ENCODE assay signal across 10 cellular contexts in genomic region chr2:173752152-173752551, GRCh38.
A peak's percentile ranks its signal among the peaks of the same experiment; 100 is the strongest.
DNase-seq lines count a peak whose midpoint lies in the region; ATAC-seq, FAIRE-seq and TF ChIP-seq lines count a peak whose summit lies in the region.
"Had no signal": no experiment of that assay in that cellular context is flagged by ENCODE, and none has a peak within 500 bp of the region (broad histone marks: within the 10 kb centered on the region; RNA-seq: fewer than 3 reads in every experiment).

No MANE protein-coding gene starts in this region.

- H3F3A ChIP-seq in OCI-LY1 (ENCODE audit: insufficient read depth, low read length): no peaks in the 10 kb centered on the region

- H3K4me2 ChIP-seq in A549 (no peak overlapping the region), OCI-LY1 (ENCODE audit: low read length) (no peak overlapping the region)

- CTCF ChIA-PET in A549 (lab: Yijun Ruan, JAX): interaction anchor here (1.5 to 1.6 kb wide), 2 partner anchors 14 to 179 kb away, joined by 3 to 4 read pairs; no protein-coding TSS in a partner anchor

- peak; percentile 49 to 51 for TF ChIP-seq RAD21 in A549 (conservative IDR thresholded peaks at IDR 0.05 in 1 of 2, IDR thresholded peaks at IDR 0.05 in 1 of 2)

- H4K20me1 ChIP-seq in OCI-LY1 (ENCODE audit: insufficient read depth, low read length): no peaks in the 10 kb centered on the region

- H2AFZ ChIP-seq in OCI-LY1 (ENCODE audit: low read length): no peak overlapping the region

- H3K9me3 ChIP-seq in A549 (no peaks in the 10 kb centered on the region), OCI-LY1 (ENCODE audit: low read length) (no peaks in the 10 kb centered on the region)
- H3K9me3 ChIP-seq: colonic mucosa had no signal

- DNase-seq in A549 (ENCODE audit: low read depth in 1 of 2, low spot score in 1 of 2) (peak in 1 of 2 experiments; percentile 34), GM06990 (ENCODE audit: extremely low read depth, insufficient read length) (no peak), epithelial cell of proximal tubule (ENCODE audit: low read depth) (no peak), H4 (ENCODE audit: low spot score) (no peak), GM19239 (ENCODE audit: insufficient read length, low spot score) (no peak)
- DNase-seq: colonic mucosa, posterior cingulate gyrus had no signal

- H3K36me3 ChIP-seq in GM06990 (ENCODE audit: control insufficient read depth, insufficient read depth, low read length) (no peaks in the 10 kb centered on the region), OCI-LY1 (ENCODE audit: insufficient read depth, low read length) (no peaks in the 10 kb centered on the region)
- H3K36me3 ChIP-seq: colonic mucosa had no signal

- no peak for FAIRE-seq in A549 (lab: Jason Lieb, UNC)
- no peak for FAIRE-seq in GM19239 (lab: Jason Lieb, UNC)

- peaks cover 7% of the 10 kb centered on the region; the same call in 1 of the 3 replicates for H3K4me1 ChIP-seq in A549
- H3K4me1 ChIP-seq in OCI-LY1 (ENCODE audit: insufficient read depth, low read length, severe bottlenecking): no peaks in the 10 kb centered on the region
- H3K4me1 ChIP-seq: colonic mucosa had no signal

- TF ChIP-seq CTCF in A549 (IDR thresholded peaks at IDR 0.05) (peak; percentile 41; the same call in 2 of the 3 replicates), GM06990 (IDR thresholded peaks at IDR 0.05; ENCODE audit: insufficient read depth, low read length, poor library complexity, severe bottlenecking) (peak; percentile 45), OCI-LY1 (IDR thresholded peaks at IDR 0.05; ENCODE audit: low read length) (peak; percentile 35; the same call in 1 of the 2 replicates), epithelial cell of proximal tubule (conservative IDR thresholded peaks at IDR 0.05; ENCODE audit: low read depth, low read length) (peak; percentile 66)

- no peak for TF ChIP-seq POLR2A in A549 (IDR thresholded peaks at IDR 0.05; ENCODE audit: low read length)

- H3K79me2 ChIP-seq in OCI-LY1 (ENCODE audit: insufficient read depth, low read length): no peaks in the 10 kb centered on the region

- H3K27ac ChIP-seq in A549: no peak overlapping the region
- no peak overlapping the region for H3K27ac ChIP-seq in OCI-LY1 (ENCODE audit: low read depth, low read length, poor library complexity, severe bottlenecking)
- H3K27ac ChIP-seq: colonic mucosa had no signal

- H3K27me3 ChIP-seq in GM06990 (replicated peaks; ENCODE audit: control insufficient read depth, insufficient read depth, low read length) (0 out of 2 replicates have a peak, but pooled peaks cover 2% of the 10 kb centered on the region), OCI-LY1 (ENCODE audit: insufficient read depth, low read length) (no peaks in the 10 kb centered on the region)
- H3K27me3 ChIP-seq: colonic mucosa had no signal

- H3K9me2 ChIP-seq in OCI-LY1 (ENCODE audit: low read depth, low read length): no peaks in the 10 kb centered on the region

- no peak for TF ChIP-seq EP300 in A549 (IDR thresholded peaks at IDR 0.05)

- H3K4me3 ChIP-seq in A549: no peak overlapping the region
- no peak overlapping the region for H3K4me3 ChIP-seq in GM06990 (replicated peaks; ENCODE audit: low read depth, low read length)
- no peak overlapping the region for H3K4me3 ChIP-seq in OCI-LY1 (ENCODE audit: low read depth, low read length, poor library complexity, severe bottlenecking)
- H3K4me3 ChIP-seq in epithelial cell of proximal tubule (ENCODE audit: low read depth, low read length): no peak overlapping the region
- H3K4me3 ChIP-seq: colonic mucosa had no signal

- POLR2A ChIA-PET in A549 (lab: Yijun Ruan, JAX): no interaction called here

- no peak overlapping the region for H3K9ac ChIP-seq in OCI-LY1 (ENCODE audit: low read length)

- ATAC-seq in A549 (peak; percentile 51 to 75; a peak in 3 of 6 replicates), HG02763 (IDR thresholded peaks at IDR 0.05; ENCODE audit: unreplicated experiment) (no peak), HG03378 (IDR thresholded peaks at IDR 0.05; ENCODE audit: unreplicated experiment) (no peak)

- 45% methylated on average over 1 of the region's 1 CpG for WGBS in A549 (ENCODE audit: missing lambda C conversion rate)

TF ChIP-seq in A549, 52 proteins besides CTCF, POLR2A, EP300 and RAD21:
- peak; percentile 50; the same call in 1 of the 3 replicates for TF ChIP-seq SMC3 (IDR thresholded peaks at IDR 0.05)
- no peak for TF ChIP-seq MAFK (IDR thresholded peaks at IDR 0.05; ENCODE audit: partially characterized antibody)
- no peak for TF ChIP-seq TP53 (CRISPR knock-in tag; IDR thresholded peaks at IDR 0.05)

Comparison
In these comparisons a context has a peak if more than half of its experiments do, and no peak if none do; other contexts are left out.
1. ATAC-seq: peak in A549 (2 of 2); none in HG02763 (single experiment) and HG03378 (single experiment).
2. Peak in every context shown above with its lines, with median percentiles within 50 percentile points of each other: CTCF ChIP-seq.